Comparison of ENCODE assay signal across 1 cellular context in genomic region chr2:174771631-174772491, GRCh38.
TF ChIP-seq lines count a peak whose summit lies in the region.

No MANE protein-coding gene starts in this region.

TF ChIP-seq in HepG2, 621 proteins besides CTCF, POLR2A, EP300 and RAD21 (continued from another document and continues in another):
- TF ChIP-seq, protein P1, sequence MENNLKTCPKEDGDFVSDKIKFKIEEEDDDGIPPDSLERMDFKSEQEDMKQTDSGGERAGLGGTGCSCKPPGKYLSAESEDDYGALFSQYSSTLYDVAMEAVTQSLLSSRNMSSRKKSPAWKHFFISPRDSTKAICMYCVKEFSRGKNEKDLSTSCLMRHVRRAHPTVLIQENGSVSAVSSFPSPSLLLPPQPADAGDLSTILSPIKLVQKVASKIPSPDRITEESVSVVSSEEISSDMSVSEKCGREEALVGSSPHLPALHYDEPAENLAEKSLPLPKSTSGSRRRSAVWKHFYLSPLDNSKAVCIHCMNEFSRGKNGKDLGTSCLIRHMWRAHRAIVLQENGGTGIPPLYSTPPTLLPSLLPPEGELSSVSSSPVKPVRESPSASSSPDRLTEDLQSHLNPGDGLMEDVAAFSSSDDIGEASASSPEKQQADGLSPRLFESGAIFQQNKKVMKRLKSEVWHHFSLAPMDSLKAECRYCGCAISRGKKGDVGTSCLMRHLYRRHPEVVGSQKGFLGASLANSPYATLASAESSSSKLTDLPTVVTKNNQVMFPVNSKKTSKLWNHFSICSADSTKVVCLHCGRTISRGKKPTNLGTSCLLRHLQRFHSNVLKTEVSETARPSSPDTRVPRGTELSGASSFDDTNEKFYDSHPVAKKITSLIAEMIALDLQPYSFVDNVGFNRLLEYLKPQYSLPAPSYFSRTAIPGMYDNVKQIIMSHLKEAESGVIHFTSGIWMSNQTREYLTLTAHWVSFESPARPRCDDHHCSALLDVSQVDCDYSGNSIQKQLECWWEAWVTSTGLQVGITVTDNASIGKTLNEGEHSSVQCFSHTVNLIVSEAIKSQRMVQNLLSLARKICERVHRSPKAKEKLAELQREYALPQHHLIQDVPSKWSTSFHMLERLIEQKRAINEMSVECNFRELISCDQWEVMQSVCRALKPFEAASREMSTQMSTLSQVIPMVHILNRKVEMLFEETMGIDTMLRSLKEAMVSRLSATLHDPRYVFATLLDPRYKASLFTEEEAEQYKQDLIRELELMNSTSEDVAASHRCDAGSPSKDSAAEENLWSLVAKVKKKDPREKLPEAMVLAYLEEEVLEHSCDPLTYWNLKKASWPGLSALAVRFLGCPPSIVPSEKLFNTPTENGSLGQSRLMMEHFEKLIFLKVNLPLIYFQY (CRISPR knock-in tag; IDR thresholded peaks at IDR 0.05; ENCODE audit: borderline replicate concordance) = peak; percentile 58; the same call in 1 of the 2 replicates
- TF ChIP-seq AGO2 (optimal IDR thresholded peaks at IDR 0.05; ENCODE audit: low read depth, low read length) (no peak), ZNF644 (CRISPR knock-in tag; IDR thresholded peaks at IDR 0.05; ENCODE audit: low read depth) (no peak), ZNF556 (CRISPR knock-in tag; IDR thresholded peaks at IDR 0.05; ENCODE audit: borderline replicate concordance) (no peak), NKX3-1 (CRISPR knock-in tag; IDR thresholded peaks at IDR 0.05) (0 out of 2 replicates have a peak, but pooled peaks have one; percentile 36), NCOR1 (IDR thresholded peaks at IDR 0.05; ENCODE audit: borderline replicate concordance, low read length) (no peak), ZNF772 (CRISPR knock-in tag; IDR thresholded peaks at IDR 0.05) (no peak), ZGPAT (CRISPR knock-in tag; IDR thresholded peaks at IDR 0.05) (peak; percentile 48; the same call in 1 of the 2 replicates), ELK4 (CRISPR knock-in tag; IDR thresholded peaks at IDR 0.05; ENCODE audit: borderline replicate concordance) (no peak), MIER2 (CRISPR knock-in tag; IDR thresholded peaks at IDR 0.05) (0 out of 2 replicates have a peak, but pooled peaks have one; percentile 35), SMAD1 (CRISPR knock-in tag; IDR thresholded peaks at IDR 0.05; ENCODE audit: borderline replicate concordance, low read depth) (0 out of 2 replicates have a peak, but pooled peaks have one; percentile 38), ZNF775 (CRISPR knock-in tag; IDR thresholded peaks at IDR 0.05; ENCODE audit: borderline replicate concordance) (no peak), ZNF773 (CRISPR knock-in tag; IDR thresholded peaks at IDR 0.05; ENCODE audit: borderline replicate concordance) (no peak), ZNF660 (CRISPR knock-in tag; IDR thresholded peaks at IDR 0.05; ENCODE audit: borderline replicate concordance, low read depth) (no peak), ZNF546 (CRISPR knock-in tag; conservative IDR thresholded peaks at IDR 0.05) (no peak), ZNF318 (CRISPR knock-in tag; IDR thresholded peaks at IDR 0.05) (no peak), ELF1 (CRISPR knock-in tag; IDR thresholded peaks at IDR 0.05) (no peak), ZNF614 (CRISPR knock-in tag; IDR thresholded peaks at IDR 0.05; ENCODE audit: borderline replicate concordance) (no peak), ZNF781 (CRISPR knock-in tag; IDR thresholded peaks at IDR 0.05; ENCODE audit: borderline replicate concordance, not compliant biosample characterization) (no peak), HINFP (CRISPR knock-in tag; IDR thresholded peaks at IDR 0.05; ENCODE audit: low read depth) (no peak), ZBTB2 (CRISPR knock-in tag; IDR thresholded peaks at IDR 0.05; ENCODE audit: low read depth) (no peak), PHF8 (CRISPR knock-in tag; IDR thresholded peaks at IDR 0.05) (no peak)
- TF ChIP-seq, protein P2, sequence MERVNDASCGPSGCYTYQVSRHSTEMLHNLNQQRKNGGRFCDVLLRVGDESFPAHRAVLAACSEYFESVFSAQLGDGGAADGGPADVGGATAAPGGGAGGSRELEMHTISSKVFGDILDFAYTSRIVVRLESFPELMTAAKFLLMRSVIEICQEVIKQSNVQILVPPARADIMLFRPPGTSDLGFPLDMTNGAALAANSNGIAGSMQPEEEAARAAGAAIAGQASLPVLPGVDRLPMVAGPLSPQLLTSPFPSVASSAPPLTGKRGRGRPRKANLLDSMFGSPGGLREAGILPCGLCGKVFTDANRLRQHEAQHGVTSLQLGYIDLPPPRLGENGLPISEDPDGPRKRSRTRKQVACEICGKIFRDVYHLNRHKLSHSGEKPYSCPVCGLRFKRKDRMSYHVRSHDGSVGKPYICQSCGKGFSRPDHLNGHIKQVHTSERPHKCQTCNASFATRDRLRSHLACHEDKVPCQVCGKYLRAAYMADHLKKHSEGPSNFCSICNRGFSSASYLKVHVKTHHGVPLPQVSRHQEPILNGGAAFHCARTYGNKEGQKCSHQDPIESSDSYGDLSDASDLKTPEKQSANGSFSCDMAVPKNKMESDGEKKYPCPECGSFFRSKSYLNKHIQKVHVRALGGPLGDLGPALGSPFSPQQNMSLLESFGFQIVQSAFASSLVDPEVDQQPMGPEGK (CRISPR knock-in tag; IDR thresholded peaks at IDR 0.05) = peak; percentile 43; the same call in 1 of the 2 replicates
- TF ChIP-seq, protein P3, sequence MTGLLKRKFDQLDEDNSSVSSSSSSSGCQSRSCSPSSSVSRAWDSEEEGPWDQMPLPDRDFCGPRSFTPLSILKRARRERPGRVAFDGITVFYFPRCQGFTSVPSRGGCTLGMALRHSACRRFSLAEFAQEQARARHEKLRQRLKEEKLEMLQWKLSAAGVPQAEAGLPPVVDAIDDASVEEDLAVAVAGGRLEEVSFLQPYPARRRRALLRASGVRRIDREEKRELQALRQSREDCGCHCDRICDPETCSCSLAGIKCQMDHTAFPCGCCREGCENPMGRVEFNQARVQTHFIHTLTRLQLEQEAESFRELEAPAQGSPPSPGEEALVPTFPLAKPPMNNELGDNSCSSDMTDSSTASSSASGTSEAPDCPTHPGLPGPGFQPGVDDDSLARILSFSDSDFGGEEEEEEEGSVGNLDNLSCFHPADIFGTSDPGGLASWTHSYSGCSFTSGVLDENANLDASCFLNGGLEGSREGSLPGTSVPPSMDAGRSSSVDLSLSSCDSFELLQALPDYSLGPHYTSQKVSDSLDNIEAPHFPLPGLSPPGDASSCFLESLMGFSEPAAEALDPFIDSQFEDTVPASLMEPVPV (CRISPR knock-in tag; IDR thresholded peaks at IDR 0.05) = no peak
- TF ChIP-seq, protein P4, sequence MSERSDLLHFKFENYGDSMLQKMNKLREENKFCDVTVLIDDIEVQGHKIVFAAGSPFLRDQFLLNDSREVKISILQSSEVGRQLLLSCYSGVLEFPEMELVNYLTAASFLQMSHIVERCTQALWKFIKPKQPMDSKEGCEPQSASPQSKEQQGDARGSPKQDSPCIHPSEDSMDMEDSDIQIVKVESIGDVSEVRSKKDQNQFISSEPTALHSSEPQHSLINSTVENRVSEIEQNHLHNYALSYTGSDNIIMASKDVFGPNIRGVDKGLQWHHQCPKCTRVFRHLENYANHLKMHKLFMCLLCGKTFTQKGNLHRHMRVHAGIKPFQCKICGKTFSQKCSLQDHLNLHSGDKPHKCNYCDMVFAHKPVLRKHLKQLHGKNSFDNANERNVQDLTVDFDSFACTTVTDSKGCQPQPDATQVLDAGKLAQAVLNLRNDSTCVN (CRISPR knock-in tag; IDR thresholded peaks at IDR 0.05; ENCODE audit: borderline replicate concordance) = 0 out of 2 replicates have a peak, but pooled peaks have one; percentile 8
- TF ChIP-seq, protein P5, sequence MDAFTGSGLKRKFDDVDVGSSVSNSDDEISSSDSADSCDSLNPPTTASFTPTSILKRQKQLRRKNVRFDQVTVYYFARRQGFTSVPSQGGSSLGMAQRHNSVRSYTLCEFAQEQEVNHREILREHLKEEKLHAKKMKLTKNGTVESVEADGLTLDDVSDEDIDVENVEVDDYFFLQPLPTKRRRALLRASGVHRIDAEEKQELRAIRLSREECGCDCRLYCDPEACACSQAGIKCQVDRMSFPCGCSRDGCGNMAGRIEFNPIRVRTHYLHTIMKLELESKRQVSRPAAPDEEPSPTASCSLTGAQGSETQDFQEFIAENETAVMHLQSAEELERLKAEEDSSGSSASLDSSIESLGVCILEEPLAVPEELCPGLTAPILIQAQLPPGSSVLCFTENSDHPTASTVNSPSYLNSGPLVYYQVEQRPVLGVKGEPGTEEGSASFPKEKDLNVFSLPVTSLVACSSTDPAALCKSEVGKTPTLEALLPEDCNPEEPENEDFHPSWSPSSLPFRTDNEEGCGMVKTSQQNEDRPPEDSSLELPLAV (CRISPR knock-in tag; conservative IDR thresholded peaks at IDR 0.05; ENCODE audit: low read depth) = no peak
